ENCODE assay signal across 8 cellular contexts in the genomic region with DNA sequence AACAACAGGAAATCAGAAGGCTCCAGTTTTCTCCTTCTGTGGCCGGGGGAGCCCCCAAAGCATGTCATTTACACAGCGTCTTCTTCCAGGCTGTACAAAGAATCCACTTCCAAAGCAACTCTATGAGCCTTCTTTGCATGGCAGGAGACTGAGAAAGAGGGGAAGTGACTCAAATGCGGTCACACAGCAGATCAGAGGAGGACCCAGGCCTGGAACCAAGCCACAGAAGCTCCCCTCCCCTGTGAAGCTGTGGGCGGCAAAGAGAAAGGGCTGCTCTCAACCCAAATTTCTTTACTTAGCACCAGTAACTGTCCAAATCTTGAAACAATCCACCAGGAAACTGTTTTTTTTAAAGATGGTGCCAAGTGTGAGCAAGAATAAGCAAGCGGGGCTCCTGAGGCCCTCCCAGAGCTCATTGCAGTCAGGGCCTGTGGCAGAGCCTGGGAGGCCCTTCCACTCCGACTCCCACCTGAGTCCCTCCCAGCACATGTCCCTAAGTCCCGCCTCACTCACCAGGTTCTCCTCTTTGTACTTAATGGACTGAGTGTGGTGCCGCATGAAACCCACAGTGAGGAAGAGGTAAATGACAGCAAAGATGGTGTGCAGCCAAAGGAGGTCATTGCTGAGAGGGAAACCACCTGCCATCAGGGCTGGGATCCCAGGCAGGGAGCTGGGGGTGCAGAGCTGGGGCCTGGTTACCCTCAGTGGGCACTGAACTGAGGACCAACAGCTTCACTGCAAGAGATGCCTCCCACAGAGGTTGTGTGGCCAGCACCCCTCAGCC. TPM values are rescaled to one million over a fixed set of nuclear protein-coding genes. Genes with fewer than 3 reads are reported as not detected.
DNase-seq lines count a peak whose midpoint lies in the region; ATAC-seq, FAIRE-seq and TF ChIP-seq lines count a peak whose summit lies in the region.

No MANE protein-coding gene starts in this region.

- H3K4me1 Mint-ChIP-seq in CD8-positive, alpha-beta memory T cell = peaks cover 40 to 51% (median 48%) of the 10 kb centered on the region in 3 donors
- peaks cover 31% of the 10 kb centered on the region for H3K4me1 Mint-ChIP-seq in activated CD4-positive, alpha-beta T cell treated with anti-CD3 and anti-CD28 coated beads, Interleukin-2, amount 10 ng/mL, durations not matched to agents 24 days and 14 days
- H3K4me1 Mint-ChIP-seq in mesothelial cell of epicardium = no peaks in the 10 kb centered on the region

- peak overlapping the region; percentile 2 to 79 (median 71) for H3K4me3 Mint-ChIP-seq in CD8-positive, alpha-beta memory T cell
- peak overlapping the region; percentile 66 for H3K4me3 Mint-ChIP-seq in activated CD4-positive, alpha-beta T cell treated with anti-CD3 and anti-CD28 coated beads, Interleukin-2, amount 10 ng/mL, durations not matched to agents 24 days and 14 days
- H3K4me3 Mint-ChIP-seq in mesothelial cell of epicardium = no peak overlapping the region

- no TSS peak for BruUV-seq in endothelial cell of umbilical vein (replicated peaks; lab: Mats Ljungman, UMichigan)

- peaks cover 10 to 90% (median 18%) of the 10 kb centered on the region in 3 donors for H3K36me3 Mint-ChIP-seq in CD8-positive, alpha-beta memory T cell
- H3K36me3 Mint-ChIP-seq in activated CD4-positive, alpha-beta T cell treated with anti-CD3 and anti-CD28 coated beads, Interleukin-2, amount 10 ng/mL, durations not matched to agents 24 days and 14 days (ENCODE audit: low read depth) = peaks cover 70% of the 10 kb centered on the region
- H3K36me3 Mint-ChIP-seq in mesothelial cell of epicardium = peaks cover 33% of the 10 kb centered on the region

- no peaks in the 10 kb centered on the region for H3K27me3 Mint-ChIP-seq in CD8-positive, alpha-beta memory T cell
- H3K27me3 Mint-ChIP-seq in activated CD4-positive, alpha-beta T cell treated with anti-CD3 and anti-CD28 coated beads, Interleukin-2, amount 10 ng/mL, durations not matched to agents 24 days and 14 days = no peaks in the 10 kb centered on the region
- no peaks in the 10 kb centered on the region for H3K27me3 Mint-ChIP-seq in mesothelial cell of epicardium (ENCODE audit: low read depth)

- peak; percentile 40 to 82 (median 70) for DNase-seq in CD8-positive, alpha-beta memory T cell
- peak; percentile 89 for DNase-seq in activated CD4-positive, alpha-beta T cell treated with anti-CD3 and anti-CD28 coated beads, Interleukin-2, amount 10 ng/mL, durations not matched to agents 24 days and 14 days
- DNase-seq in endothelial cell of umbilical vein (ENCODE audit: low read depth, low spot score) = peak; percentile 57
- DNase-seq in stimulated activated CD8-positive, alpha-beta memory T cell treated with anti-CD3 and anti-CD28 coated beads, Interleukin-15, amount 100 ng/mL, for 48 hours (ENCODE audit: low read depth in 2 of 2) = peak; percentile 65 to 69
- DNase-seq in mesothelial cell of epicardium (ENCODE audit: low spot score in 2 of 2, unreplicated experiment in 2 of 2) = no peak
- DNase-seq in RPMI8226 = no peak
- DNase-seq in retina = no peak

- peak overlapping the region; percentile 75 to 97 (median 92) for H3K27ac Mint-ChIP-seq in CD8-positive, alpha-beta memory T cell
- H3K27ac Mint-ChIP-seq in activated CD4-positive, alpha-beta T cell treated with anti-CD3 and anti-CD28 coated beads, Interleukin-2, amount 10 ng/mL, durations not matched to agents 24 days and 14 days = peak overlapping the region; percentile 74
- H3K27ac Mint-ChIP-seq in mesothelial cell of epicardium = no peak overlapping the region

- no peaks in the 10 kb centered on the region for H3K79me2 ChIP-seq in endothelial cell of umbilical vein (ENCODE audit: control insufficient read depth, insufficient read depth, low read length)

- peaks cover 78% of the 10 kb centered on the region for H3K36me3 ChIP-seq in CD8-positive, alpha-beta memory T cell (ENCODE audit: insufficient read depth, low read length)
- H3K36me3 ChIP-seq in endothelial cell of umbilical vein (ENCODE audit: control insufficient read depth in 2 of 2, extremely low read depth in 1 of 2, insufficient read depth in 2 of 2, low read length in 2 of 2) = peaks cover under 1 to 19% of the 10 kb centered on the region in 2 experiments

- H3K9ac ChIP-seq in endothelial cell of umbilical vein (replicated peaks; ENCODE audit: extremely low read depth, insufficient read depth, low read length) = no peak overlapping the region

- dilution Hi-C loops in endothelial cell of umbilical vein (cut with MboI; ENCODE audit: extremely low pct_ligation_motif_present, low sequenced_read_pairs) = no loop called here

- FAIRE-seq in endothelial cell of umbilical vein (lab: Jason Lieb, UNC) = peak; percentile 97

- no peaks in the 10 kb centered on the region for H3K9me1 ChIP-seq in endothelial cell of umbilical vein (replicated peaks; ENCODE audit: control insufficient read depth, extremely low read depth, insufficient read depth, low read length)

- H3K27me3 ChIP-seq in CD8-positive, alpha-beta memory T cell (ENCODE audit: insufficient read depth, low read length, poor library complexity, severe bottlenecking) = no peaks in the 10 kb centered on the region
- H3K27me3 ChIP-seq in endothelial cell of umbilical vein (ENCODE audit: control insufficient read depth in 2 of 2, insufficient read depth in 2 of 2, low read length in 2 of 2) = no peaks in the 10 kb centered on the region

- no peaks in the 10 kb centered on the region for H3K9me3 ChIP-seq in CD8-positive, alpha-beta memory T cell (ENCODE audit: low read length)
- H3K9me3 ChIP-seq in endothelial cell of umbilical vein (replicated peaks; ENCODE audit: control insufficient read depth, insufficient read depth, low read length) = no peaks in the 10 kb centered on the region

- no peaks in the 10 kb centered on the region for H3K9me3 Mint-ChIP-seq in CD8-positive, alpha-beta memory T cell
- no peaks in the 10 kb centered on the region for H3K9me3 Mint-ChIP-seq in activated CD4-positive, alpha-beta T cell treated with anti-CD3 and anti-CD28 coated beads, Interleukin-2, amount 10 ng/mL, durations not matched to agents 24 days and 14 days
- H3K9me3 Mint-ChIP-seq in mesothelial cell of epicardium = no peaks in the 10 kb centered on the region

- H3K4me2 ChIP-seq in endothelial cell of umbilical vein (ENCODE audit: insufficient read depth, low read length) = no peak overlapping the region

- TF ChIP-seq CTCF in endothelial cell of umbilical vein (IDR thresholded peaks at IDR 0.05; ENCODE audit: extremely low read depth in 1 of 2, insufficient read depth in 1 of 2, low read depth in 1 of 2, low read length in 2 of 2) (no peak), mesothelial cell of epicardium (IDR thresholded peaks at IDR 0.05; ENCODE audit: unreplicated experiment) (no peak)

- intact Hi-C loops in activated CD4-positive, alpha-beta T cell treated with anti-CD3 and anti-CD28 coated beads, Interleukin-2, amount 10 ng/mL, durations not matched to agents 24 days and 14 days (cut with micrococcal nuclease) = loop anchor here (1.0 to 5.0 kb wide), 6 partner anchors 15 to 133 kb away; partner anchors contain the start of genes EPHX1, PYCR2, SDE2 and SRP9
- intact Hi-C loops in endothelial cell of umbilical vein (cut with micrococcal nuclease) = loop anchor here (5.0 kb wide), 1 partner anchor 111 kb away; no protein-coding TSS in a partner anchor

- peak; percentile 48 for ATAC-seq in HG03521 (IDR thresholded peaks at IDR 0.05; ENCODE audit: unreplicated experiment)

- no peak overlapping the region for H3K4me3 ChIP-seq in CD8-positive, alpha-beta memory T cell (ENCODE audit: low read length)
- H3K4me3 ChIP-seq in endothelial cell of umbilical vein (replicated peaks in 1 of 3; ENCODE audit: insufficient read depth in 1 of 3, low read depth in 1 of 3, low read length in 3 of 3) = no peak overlapping the region

- H3K4me1 ChIP-seq in CD8-positive, alpha-beta memory T cell (ENCODE audit: insufficient read depth, low read length) = peaks cover 31% of the 10 kb centered on the region
- H3K4me1 ChIP-seq in endothelial cell of umbilical vein (ENCODE audit: control insufficient read depth, extremely low read depth, insufficient read depth, low read length) = peaks cover 12% of the 10 kb centered on the region

- TF ChIP-seq POLR2A in endothelial cell of umbilical vein (IDR thresholded peaks at IDR 0.05; ENCODE audit: low read depth, low read length) = no peak

- POLR2A ChIA-PET in CD8-positive, alpha-beta memory T cell (lab: Charles Lee) = interaction anchor here (0.6 to 2.3 kb wide), 5 partner anchors 9 to 89 kb away, joined by 3 to 14 read pairs (median 4); partner anchors contain the start of genes SRP9 and TMEM63A
- POLR2A ChIA-PET in endothelial cell of umbilical vein (lab: Charles Lee) = no interaction called here

- CTCF ChIA-PET in CD8-positive, alpha-beta memory T cell (lab: Charles Lee) = interaction anchor here (1.1 to 2.7 kb wide), 5 partner anchors 11 to 89 kb away, joined by 3 to 12 read pairs (median 5); partner anchors contain the start of genes SRP9 and TMEM63A
- CTCF ChIA-PET in endothelial cell of umbilical vein (lab: Charles Lee) = interaction anchor here (0.5 to 1.2 kb wide), 4 partner anchors 12 to 392 kb away, joined by 3 to 5 read pairs (median 3); partner anchors contain the start of gene SRP9

- H2AFZ ChIP-seq in endothelial cell of umbilical vein (ENCODE audit: low read depth, low read length) = no peak overlapping the region

- no peak overlapping the region for H3K27ac ChIP-seq in CD8-positive, alpha-beta memory T cell (ENCODE audit: low read depth, low read length)
- H3K27ac ChIP-seq in endothelial cell of umbilical vein (ENCODE audit: insufficient read depth, low read depth, low read length) = no peak overlapping the region

- no peaks in the 10 kb centered on the region for H4K20me1 ChIP-seq in endothelial cell of umbilical vein (replicated peaks; ENCODE audit: control insufficient read depth, extremely low read depth, insufficient read depth, low read length)

RNA-seq across cellular contexts. Expression of gene TMEM63A, which starts 15.9 kb away (rescaled TPM):
- 10 to 100 TPM; 51.4 to 55.5 TPM for total RNA-seq in CD8-positive, alpha-beta memory T cell
- polyA plus RNA-seq in CD8-positive, alpha-beta memory T cell = 50.6 TPM
- 23.0 and 28.5 TPM in 2 replicates for total RNA-seq in activated CD4-positive, alpha-beta T cell treated with anti-CD3 and anti-CD28 coated beads, Interleukin-2, amount 10 ng/mL, durations not matched to agents 24 days and 14 days
- total RNA-seq in endothelial cell of umbilical vein = 40.8 and 41.4 TPM in 2 replicates
- 28.7 and 32.2 TPM in 2 replicates for polyA plus RNA-seq in endothelial cell of umbilical vein
- polyA plus RNA-seq in endothelial cell of umbilical vein (2011; cell fraction: cytosol; rRNA removed) = 10.4 and 11.7 TPM in 2 replicates
- 180 and 221 TPM in 2 replicates for polyA plus RNA-seq in endothelial cell of umbilical vein (2011; cell fraction: nucleus; rRNA removed)
- polyA plus RNA-seq in endothelial cell of umbilical vein (2012) = 17.2 and 17.9 TPM in 2 replicates
- polyA minus RNA-seq in endothelial cell of umbilical vein = 55.8 and 65.6 TPM in 2 replicates
- polyA minus RNA-seq in endothelial cell of umbilical vein (2011; cell fraction: cytosol; rRNA and poly(A)+ RNA removed) = 10.2 TPM
- 53.6 and 69.5 TPM in 2 replicates for polyA minus RNA-seq in endothelial cell of umbilical vein (2011; cell fraction: nucleus; rRNA and poly(A)+ RNA removed)
- total RNA-seq in mesothelial cell of epicardium = 75.7 to 81.5 TPM (median 78.4 TPM) in 3 replicates

RNA-seq across cellular contexts. Expression of gene LEFTY1, which starts 22.7 kb away (rescaled TPM):
- total RNA-seq in CD8-positive, alpha-beta memory T cell = not detected
- polyA plus RNA-seq in CD8-positive, alpha-beta memory T cell = 0.21 TPM
- not detected in 2 replicates for total RNA-seq in activated CD4-positive, alpha-beta T cell treated with anti-CD3 and anti-CD28 coated beads, Interleukin-2, amount 10 ng/mL, durations not matched to agents 24 days and 14 days
- total RNA-seq in endothelial cell of umbilical vein (not detected in 2 replicates), mesothelial cell of epicardium (1.6 to 1.7 TPM (median 1.6 TPM) in 3 replicates)
- not detected in 2 replicates for polyA plus RNA-seq in endothelial cell of umbilical vein
- polyA plus RNA-seq in endothelial cell of umbilical vein (2011; cell fraction: cytosol; rRNA removed) = 0.06 TPM in 1 of 2 replicates, not detected in the other
- 0.15 TPM in 1 of 2 replicates, not detected in the other for polyA plus RNA-seq in endothelial cell of umbilical vein (2011; cell fraction: nucleus; rRNA removed)
- polyA plus RNA-seq in endothelial cell of umbilical vein (2012) = not detected in 2 replicates
- polyA minus RNA-seq in endothelial cell of umbilical vein = not detected in 2 replicates
- polyA minus RNA-seq in endothelial cell of umbilical vein (2011; cell fraction: cytosol; rRNA and poly(A)+ RNA removed) = not detected
- not detected in 2 replicates for polyA minus RNA-seq in endothelial cell of umbilical vein (2011; cell fraction: nucleus; rRNA and poly(A)+ RNA removed)

RNA-seq across cellular contexts. Expression of gene EPHX1, which starts 56.3 kb away (rescaled TPM):
- total RNA-seq in CD8-positive, alpha-beta memory T cell = 1 to 10 TPM; 2.2 to 3.0 TPM
- polyA plus RNA-seq in CD8-positive, alpha-beta memory T cell = 1.8 TPM
- 1.6 and 1.8 TPM in 2 replicates for total RNA-seq in activated CD4-positive, alpha-beta T cell treated with anti-CD3 and anti-CD28 coated beads, Interleukin-2, amount 10 ng/mL, durations not matched to agents 24 days and 14 days
- total RNA-seq in endothelial cell of umbilical vein (19.1 and 23.7 TPM in 2 replicates), mesothelial cell of epicardium (34.7 to 37.2 TPM (median 35.9 TPM) in 3 replicates)
- 23.2 and 25.2 TPM in 2 replicates for polyA plus RNA-seq in endothelial cell of umbilical vein
- 22.0 and 24.0 TPM in 2 replicates for polyA plus RNA-seq in endothelial cell of umbilical vein (2011; cell fraction: cytosol; rRNA removed)
- polyA plus RNA-seq in endothelial cell of umbilical vein (2011; cell fraction: nucleus; rRNA removed) = 16.8 and 20.8 TPM in 2 replicates
- polyA plus RNA-seq in endothelial cell of umbilical vein (2012) = 42.8 and 47.5 TPM in 2 replicates
- 15.1 and 28.6 TPM in 2 replicates for polyA minus RNA-seq in endothelial cell of umbilical vein
- 10.5 TPM for polyA minus RNA-seq in endothelial cell of umbilical vein (2011; cell fraction: cytosol; rRNA and poly(A)+ RNA removed)
- polyA minus RNA-seq in endothelial cell of umbilical vein (2011; cell fraction: nucleus; rRNA and poly(A)+ RNA removed) = 9.9 and 10.0 TPM in 2 replicates

RNA-seq across cellular contexts. Expression of gene PYCR2, which starts 57.8 kb away (rescaled TPM):
- total RNA-seq in CD8-positive, alpha-beta memory T cell = 100 to 1,000 TPM; 130 to 131 TPM
- polyA plus RNA-seq in CD8-positive, alpha-beta memory T cell = 92.5 TPM
- total RNA-seq in activated CD4-positive, alpha-beta T cell treated with anti-CD3 and anti-CD28 coated beads, Interleukin-2, amount 10 ng/mL, durations not matched to agents 24 days and 14 days = 144 and 150 TPM in 2 replicates
- total RNA-seq in endothelial cell of umbilical vein (60.4 and 64.6 TPM in 2 replicates), mesothelial cell of epicardium (36.6 to 38.9 TPM (median 37.0 TPM) in 3 replicates)
- 63.2 and 65.1 TPM in 2 replicates for polyA plus RNA-seq in endothelial cell of umbilical vein
- 45.4 and 65.7 TPM in 2 replicates for polyA plus RNA-seq in endothelial cell of umbilical vein (2011; cell fraction: cytosol; rRNA removed)
- 61.1 and 61.5 TPM in 2 replicates for polyA plus RNA-seq in endothelial cell of umbilical vein (2011; cell fraction: nucleus; rRNA removed)
- 39.0 and 48.2 TPM in 2 replicates for polyA plus RNA-seq in endothelial cell of umbilical vein (2012)
- 41.6 and 52.4 TPM in 2 replicates for polyA minus RNA-seq in endothelial cell of umbilical vein
- 21.9 TPM for polyA minus RNA-seq in endothelial cell of umbilical vein (2011; cell fraction: cytosol; rRNA and poly(A)+ RNA removed)
- 13.0 and 13.3 TPM in 2 replicates for polyA minus RNA-seq in endothelial cell of umbilical vein (2011; cell fraction: nucleus; rRNA and poly(A)+ RNA removed)

Comparison
In these comparisons a context has a peak if more than half of its experiments do, and no peak if none do; other contexts are left out.
1. DNase-seq: peak in CD8-positive, alpha-beta memory T cell (5 of 5), activated CD4-positive, alpha-beta T cell treated with anti-CD3 and anti-CD28 coated beads, Interleukin-2, amount 10 ng/mL, durations not matched to agents 24 days and 14 days (single experiment), endothelial cell of umbilical vein (single experiment) and stimulated activated CD8-positive, alpha-beta memory T cell treated with anti-CD3 and anti-CD28 coated beads, Interleukin-15, amount 100 ng/mL, for 48 hours (2 of 2); none in mesothelial cell of epicardium (0 of 2), RPMI8226 (single experiment) and retina (single experiment).